1 cellular context compared by ENCODE assay signal in the genomic region with DNA sequence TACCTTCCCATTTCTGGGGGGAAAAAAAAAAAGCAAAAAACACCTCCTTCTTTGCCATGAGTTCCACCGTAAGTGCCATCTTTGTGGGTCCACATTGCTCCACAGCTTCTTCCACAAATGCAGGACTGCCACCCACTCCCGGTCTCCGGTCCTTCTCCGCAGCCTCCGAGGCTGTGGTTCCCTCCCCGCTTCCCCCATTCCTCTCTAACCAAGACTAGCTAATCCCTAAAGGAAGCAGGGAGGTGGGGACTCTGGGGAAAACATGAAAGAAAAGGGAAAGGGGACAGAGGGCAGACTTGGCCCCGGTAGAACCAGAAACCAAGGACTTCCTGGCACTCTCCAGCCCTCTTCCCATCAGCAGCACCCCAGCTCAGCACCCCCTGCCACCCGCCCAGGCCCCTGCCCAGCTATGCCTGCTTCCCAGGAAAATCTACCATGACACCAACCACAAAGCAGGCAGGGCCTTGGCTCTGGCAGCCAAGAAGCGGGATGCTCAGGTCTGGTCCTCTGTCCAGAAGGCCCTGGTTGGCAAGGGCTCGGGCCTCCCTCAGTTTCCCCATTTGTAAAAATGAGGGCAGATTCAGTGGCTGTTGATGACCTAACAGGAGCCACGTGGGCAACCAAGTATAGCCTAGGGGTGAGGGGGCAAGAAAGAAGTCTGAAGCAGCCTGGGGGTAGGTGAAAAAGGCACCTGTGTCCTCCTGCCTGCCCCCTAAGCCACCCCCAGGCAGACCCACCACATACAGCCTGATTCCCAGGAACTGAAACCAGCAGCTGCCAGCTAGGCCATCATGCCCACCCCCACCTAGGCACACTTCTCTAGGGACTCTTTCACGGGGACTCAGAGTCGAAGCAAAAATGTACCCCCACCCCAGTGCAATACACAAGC.
TF ChIP-seq lines count a peak whose summit lies in the region.

No MANE protein-coding gene starts in this region.

TF ChIP-seq in endothelial cell of umbilical vein, 7 proteins besides CTCF, POLR2A, EP300 and RAD21 (continued from another document):
- TF ChIP-seq MYC (IDR thresholded peaks at IDR 0.05; ENCODE audit: low read depth, low read length) (no peak), GATA2 (IDR thresholded peaks at IDR 0.05; ENCODE audit: insufficient read depth, insufficient read length, low read depth, low read length) (no peak), POLR2AphosphoS5 (IDR thresholded peaks at IDR 0.05; ENCODE audit: insufficient read depth, low read depth, low read length) (no peak), EZH2 (IDR thresholded peaks at IDR 0.05; ENCODE audit: borderline replicate concordance, low read depth, low read length, severe bottlenecking) (no peak), MAX (IDR thresholded peaks at IDR 0.05; ENCODE audit: insufficient read depth, insufficient read length) (no peak), FOS (IDR thresholded peaks at IDR 0.05; ENCODE audit: borderline replicate concordance, insufficient read depth, low read length) (no peak)
